24 cellular contexts compared by ENCODE assay signal in the genomic region with DNA sequence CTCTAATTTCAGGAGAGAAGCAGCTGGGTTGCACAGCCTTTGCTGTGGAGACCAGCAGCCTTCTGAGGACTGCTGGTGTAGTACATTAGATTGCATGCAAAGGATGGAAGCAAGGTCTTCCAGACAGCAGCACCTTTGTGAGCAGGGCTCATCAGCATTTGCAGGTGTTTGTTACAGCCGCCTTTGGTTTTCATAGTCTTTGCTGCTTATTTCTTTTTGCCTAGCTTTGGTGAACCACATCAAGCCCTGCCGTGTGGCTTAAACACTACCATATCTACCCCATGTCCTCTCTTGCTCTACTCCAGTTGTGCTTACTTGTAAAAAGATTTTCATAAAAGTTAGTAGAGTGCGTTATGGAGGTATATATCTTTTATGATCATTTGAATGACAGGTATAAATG.
"Had no signal": no experiment of that assay in that cellular context is flagged by ENCODE, and none has a peak within 500 bp of the region (broad histone marks: within the 10 kb centered on the region; RNA-seq: fewer than 3 reads in every experiment).

No MANE protein-coding gene starts in this region.

- H3K9me3 ChIP-seq: SJSA1 had no signal

- ATAC-seq: HepG2, K562 had no signal

- H3K4me2 ChIP-seq: KMS-11 had no signal

- DNase-seq: IMR-90, Kasumi-1, MV-4-11, NCI-H1048, NCI-H1105, NCI-H1436 treated with DMSO at 0.1 percent for 48 hours, NCI-H1694, NCI-H187 treated with DMSO at 0.1 percent for 48 hours, NCI-H2029 treated with DMSO at 0.1 percent for 48 hours, NCI-H2171 treated with DMSO at 0.1 percent for 48 hours, NCI-H226, NCI-H446, NCI-H510A, NCI-H524 treated with DMSO at 0.1 percent for 48 hours, NCI-H69, NCI-H774, Right ventricle myocardium superior, RPMI8226, SIG-M5 had no signal

- H3K27me3 ChIP-seq: SJSA1 had no signal

- H3K9ac ChIP-seq: KMS-11 had no signal

- H3K27ac ChIP-seq: KMS-11, SJSA1, SK-N-MC had no signal

- H3K4me3 ChIP-seq: K562, SJSA1, SK-N-MC had no signal

- H3K36me3 ChIP-seq: SJSA1 had no signal
